In the genomic region with DNA sequence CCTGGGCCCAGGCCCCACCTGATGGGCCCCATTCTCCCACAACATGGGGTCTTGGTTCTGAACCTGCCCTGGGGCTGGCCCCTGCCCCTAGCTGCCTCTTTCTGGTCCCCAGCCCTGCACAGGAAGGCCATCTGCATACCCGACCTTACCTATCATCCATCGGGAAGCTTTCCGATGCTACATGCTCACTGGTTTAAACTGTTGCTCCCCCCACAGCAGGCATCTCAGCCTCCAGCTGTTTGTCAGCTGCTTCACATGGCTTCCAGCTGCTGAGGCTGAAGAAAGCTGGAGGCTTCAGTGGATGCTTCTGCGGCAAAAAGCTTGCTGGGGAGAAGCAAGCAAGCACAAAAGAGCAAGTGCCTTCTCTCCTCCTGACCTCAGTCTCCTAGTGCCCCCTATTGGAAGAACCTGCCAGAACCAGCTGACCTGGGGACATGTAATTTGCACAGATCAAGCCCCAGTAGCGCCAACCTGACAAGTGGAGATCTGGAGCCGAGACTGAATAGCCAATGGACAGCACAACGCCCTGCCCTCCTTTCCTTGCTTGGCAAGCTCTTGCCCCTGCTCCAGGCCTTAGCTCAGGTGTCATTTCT, we compare ENCODE assay signal across 8 cellular contexts.
DNase-seq lines count a peak whose midpoint lies in the region; ATAC-seq and TF ChIP-seq lines count a peak whose summit lies in the region.

No MANE protein-coding gene starts in this region.

- no peaks in the 10 kb centered on the region for H3K36me3 ChIP-seq in RWPE2 (ENCODE audit: low read depth)

- H3K4me1 ChIP-seq in RWPE2 (ENCODE audit: insufficient read depth, poor library complexity, severe bottlenecking) = peaks cover 27% of the 10 kb centered on the region

- H3K9me3 ChIP-seq in RWPE2 (ENCODE audit: severe bottlenecking) = no peaks in the 10 kb centered on the region

- ATAC-seq in RWPE2 (ENCODE audit: low read depth) (no peak), GM18519 (IDR thresholded peaks at IDR 0.05; ENCODE audit: low FRiP score, unreplicated experiment) (no peak), HG03342 (IDR thresholded peaks at IDR 0.05; ENCODE audit: unreplicated experiment) (no peak)

- intact Hi-C loops in head of caudate nucleus (cut with DNase I) = no loop called here

- no peak overlapping the region for H3K4me3 ChIP-seq in RWPE2 (ENCODE audit: severe bottlenecking)

- no peaks in the 10 kb centered on the region for H3K27me3 ChIP-seq in RWPE2 (ENCODE audit: insufficient read depth, poor library complexity, severe bottlenecking)

- peak overlapping the region; percentile 67 for H3K27ac ChIP-seq in RWPE2 (ENCODE audit: poor library complexity, severe bottlenecking)

- DNase-seq in NCI-H146 (lab: John Stamatoyannopoulos, UW) = peak; percentile 26
- DNase-seq in NCI-H146 treated with DMSO at 0.1 percent for 48 hours (lab: John Stamatoyannopoulos, UW; ENCODE audit: unreplicated experiment) = no peak
- DNase-seq in RWPE2 (ENCODE audit: low spot score) = no peak
- peak in 28 of 42 donors; percentile 7 to 74 (median 49) for DNase-seq in head of caudate nucleus
- DNase-seq in stimulated activated CD8-positive, alpha-beta memory T cell treated with anti-CD3 and anti-CD28 coated beads, Interleukin-4, amount 100 ng/mL, for 48 hours = peak; percentile 38
- no peak for DNase-seq in 8988T

- no peak for TF ChIP-seq CTCF in RWPE2 (IDR thresholded peaks at IDR 0.05; ENCODE audit: poor library complexity, severe bottlenecking)

Comparison
In these comparisons a context has a peak if more than half of its experiments do, and no peak if none do; other contexts are left out.
1. DNase-seq: peak in NCI-H146 (single experiment), head of caudate nucleus (28 of 42) and stimulated activated CD8-positive, alpha-beta memory T cell treated with anti-CD3 and anti-CD28 coated beads, Interleukin-4, amount 100 ng/mL, for 48 hours (single experiment); none in NCI-H146 treated with DMSO at 0.1 percent for 48 hours (single experiment), RWPE2 (single experiment) and 8988T (single experiment).